1 cellular context compared by ENCODE assay signal in genomic region chr19:57664269-57665127, GRCh38.
TF ChIP-seq lines count a peak whose summit lies in the region.

No MANE protein-coding gene starts in this region.

TF ChIP-seq in HepG2, 621 proteins besides CTCF, POLR2A, EP300 and RAD21 (continued from another document and continues in another):
- TF ChIP-seq ZNF646 (CRISPR knock-in tag; IDR thresholded peaks at IDR 0.05) (no peak), HDAC1 (CRISPR knock-in tag; IDR thresholded peaks at IDR 0.05) (peak; percentile 57), TAF1 (CRISPR knock-in tag; IDR thresholded peaks at IDR 0.05) (peak; percentile 46; the same call in 1 of the 2 replicates), ZNF512B (CRISPR knock-in tag; IDR thresholded peaks at IDR 0.05; ENCODE audit: borderline replicate concordance) (0 out of 2 replicates have a peak, but pooled peaks have one; percentile 38), MTA3 (CRISPR knock-in tag; IDR thresholded peaks at IDR 0.05) (no peak), SSRP1 (CRISPR knock-in tag; IDR thresholded peaks at IDR 0.05) (no peak), DDIT3 (CRISPR knock-in tag; IDR thresholded peaks at IDR 0.05) (no peak), HNRNPH1 (optimal IDR thresholded peaks at IDR 0.05; ENCODE audit: low read depth, low read length) (no peak), PRDM10 (CRISPR knock-in tag; IDR thresholded peaks at IDR 0.05; ENCODE audit: low read depth) (no peak), ZNF883 (CRISPR knock-in tag; IDR thresholded peaks at IDR 0.05; ENCODE audit: not compliant biosample characterization) (no peak), ZSCAN20 (CRISPR knock-in tag; IDR thresholded peaks at IDR 0.05; ENCODE audit: borderline replicate concordance) (no peak; the same call in 1 of the 2 replicates), PRPF4 (IDR thresholded peaks at IDR 0.05; ENCODE audit: low read depth, low read length, poor library complexity, severe bottlenecking) (no peak), ONECUT2 (CRISPR knock-in tag; IDR thresholded peaks at IDR 0.05) (no peak), RNF2 (conservative IDR thresholded peaks at IDR 0.05; ENCODE audit: low read depth) (no peak), ZNF383 (CRISPR knock-in tag; IDR thresholded peaks at IDR 0.05; ENCODE audit: borderline replicate concordance) (no peak), HNF4G (IDR thresholded peaks at IDR 0.05; ENCODE audit: borderline replicate concordance, low read depth, low read length) (no peak), HNF4G (CRISPR knock-in tag; IDR thresholded peaks at IDR 0.05; ENCODE audit: borderline replicate concordance, low read depth) (no peak), ATAD3A (CRISPR knock-in tag; IDR thresholded peaks at IDR 0.05) (no peak), TCF7L2 (IDR thresholded peaks at IDR 0.05; ENCODE audit: low read depth, low read length) (no peak), ATF7-NPFF (CRISPR knock-in tag; IDR thresholded peaks at IDR 0.05; ENCODE audit: low read depth) (peak; percentile 69; the same call in 1 of the 2 replicates), ZNF704 (CRISPR knock-in tag; IDR thresholded peaks at IDR 0.05; ENCODE audit: borderline replicate concordance) (no peak), RNF219 (CRISPR knock-in tag; IDR thresholded peaks at IDR 0.05) (no peak), MXD4 (CRISPR knock-in tag; IDR thresholded peaks at IDR 0.05) (no peak), KDM3A (CRISPR knock-in tag; IDR thresholded peaks at IDR 0.05; ENCODE audit: low read depth) (peak; percentile 76), ZNF780A (CRISPR knock-in tag; IDR thresholded peaks at IDR 0.05) (no peak), SRSF4 (IDR thresholded peaks at IDR 0.05; ENCODE audit: low read depth, low read length, poor library complexity, severe bottlenecking) (no peak), ZNF761 (CRISPR knock-in tag; conservative IDR thresholded peaks at IDR 0.05) (no peak), ATM (IDR thresholded peaks at IDR 0.05; ENCODE audit: borderline replicate concordance) (no peak), ARHGAP35 (CRISPR knock-in tag; IDR thresholded peaks at IDR 0.05; ENCODE audit: borderline replicate concordance) (peak; percentile 26; the same call in 1 of the 2 replicates), ZNF580 (CRISPR knock-in tag; IDR thresholded peaks at IDR 0.05; ENCODE audit: borderline replicate concordance, low read depth) (peak; percentile 43; the same call in 1 of the 2 replicates), PPARG (CRISPR knock-in tag; conservative IDR thresholded peaks at IDR 0.05) (no peak), HCFC1 (IDR thresholded peaks at IDR 0.05; ENCODE audit: low read depth, low read length) (no peak), THAP7 (CRISPR knock-in tag; IDR thresholded peaks at IDR 0.05) (peak; percentile 64; the same call in 1 of the 2 replicates), ZNF441 (CRISPR knock-in tag; IDR thresholded peaks at IDR 0.05; ENCODE audit: borderline replicate concordance) (peak; percentile 64; the same call in 1 of the 2 replicates), RBFOX2 (IDR thresholded peaks at IDR 0.05; ENCODE audit: low read depth, low read length) (peak; percentile 77), ZNF350 (CRISPR knock-in tag; IDR thresholded peaks at IDR 0.05; ENCODE audit: borderline replicate concordance, low read depth) (peak; percentile 55; the same call in 1 of the 2 replicates), BRF2 (CRISPR knock-in tag; IDR thresholded peaks at IDR 0.05) (no peak), KDM1A (CRISPR knock-in tag; IDR thresholded peaks at IDR 0.05) (no peak), ZBTB38 (CRISPR knock-in tag; IDR thresholded peaks at IDR 0.05) (peak; percentile 32; the same call in 1 of the 2 replicates), TFE3 (CRISPR knock-in tag; IDR thresholded peaks at IDR 0.05) (no peak), ZNF207 (IDR thresholded peaks at IDR 0.05; ENCODE audit: borderline replicate concordance) (no peak)
